18 cellular contexts compared by ENCODE assay signal in genomic region chr13:110410000-110410399, GRCh38.
DNase-seq lines count a peak whose midpoint lies in the region; ATAC-seq and TF ChIP-seq lines count a peak whose summit lies in the region.
"Had no signal": no experiment of that assay in that cellular context is flagged by ENCODE, and none has a peak within 500 bp of the region (broad histone marks: within the 10 kb centered on the region; RNA-seq: fewer than 3 reads in every experiment).

No MANE protein-coding gene starts in this region.

- H3K27ac ChIP-seq in left ventricle myocardium inferior (replicated peaks) (peak overlapping the region; percentile 88), left lung (peak overlapping the region; percentile 50 to 51), prostate gland (peak overlapping the region; percentile 75 to 80), uterus (peak overlapping the region; percentile 92 to 97)

- H3K9me3 ChIP-seq in left ventricle myocardium inferior (replicated peaks) (no peaks in the 10 kb centered on the region), left lung (no peaks in the 10 kb centered on the region), prostate gland (no peaks in the 10 kb centered on the region), uterus (no peaks in the 10 kb centered on the region), BE2C (no peaks in the 10 kb centered on the region; the same call in 1 of the 2 replicates)
- H3K9me3 ChIP-seq: A549 had no signal

- WGBS in prostate gland: 81% methylated on average over 10 of the region's 10 CpGs

- H3K4me3 ChIP-seq in left ventricle myocardium inferior: no peak overlapping the region
- H3K4me3 ChIP-seq in left lung: no peak overlapping the region
- H3K4me3 ChIP-seq in prostate gland: no peak overlapping the region
- H3K4me3 ChIP-seq in uterus: no peak overlapping the region
- no peak overlapping the region for H3K4me3 ChIP-seq in BE2C (ENCODE audit: low read depth, low read length)
- H3K4me3 ChIP-seq: A549 had no signal

- TF ChIP-seq CTCF in left ventricle myocardium inferior (IDR thresholded peaks at IDR 0.05; ENCODE audit: borderline replicate concordance) (no peak), left lung (IDR thresholded peaks at IDR 0.05) (no peak), prostate gland (IDR thresholded peaks at IDR 0.05) (no peak), uterus (IDR thresholded peaks at IDR 0.05) (no peak), BE2C (IDR thresholded peaks at IDR 0.05; ENCODE audit: low read depth, low read length) (no peak)

- H3K36me3 ChIP-seq in left ventricle myocardium inferior (no peaks in the 10 kb centered on the region), left lung (no peaks in the 10 kb centered on the region), prostate gland (no peaks in the 10 kb centered on the region), uterus (no peaks in the 10 kb centered on the region), BE2C (no peaks in the 10 kb centered on the region)

- H3K27me3 ChIP-seq in left ventricle myocardium inferior (ENCODE audit: low read depth) (no peaks in the 10 kb centered on the region), left lung (peaks cover 0 to 11% of the 10 kb centered on the region in 2 donors), prostate gland (replicated peaks; ENCODE audit: insufficient read depth) (no peaks in the 10 kb centered on the region), uterus (no peaks in the 10 kb centered on the region), BE2C (peaks cover 5% of the 10 kb centered on the region; the same call in 1 of the 2 replicates)

- no peak for ATAC-seq in left lung
- no peak for ATAC-seq in GM21576 (IDR thresholded peaks at IDR 0.05; ENCODE audit: unreplicated experiment)
- no peak for ATAC-seq in HG02623 (IDR thresholded peaks at IDR 0.05; ENCODE audit: unreplicated experiment)
- ATAC-seq: A549 had no signal

- DNase-seq in left ventricle myocardium inferior (no peak), cardiac septum (ENCODE audit: low spot score) (no peak), left lung (no peak), prostate gland (ENCODE audit: low spot score) (no peak), uterus (no peak), BE2C (no peak)
- DNase-seq: activated CD4-positive, alpha-beta T cell treated with anti-CD3 and anti-CD28 coated beads, Interleukin-2, amount 50 U/mL, for 1 hour; cortex of kidney; midbrain; MM.1S; NCI-H2029 treated with DMSO at 0.1 percent for 48 hours; NCI-H82; posterior cingulate gyrus; SHP77; stimulated activated CD4-positive, alpha-beta T cell treated with anti-CD3 and anti-CD28 coated beads, Interleukin-1b, Interleukin-23, amount 100 ng/mL, for 48 hours had no signal

- intact Hi-C loops in left ventricle myocardium inferior (cut with micrococcal nuclease) (loop anchor here (10.0 kb wide), 1 partner anchor 105 kb away; the partner anchor contains the start of genes COL4A1 and COL4A2), cardiac septum (cut with DNase I) (loop anchor here (2.0 to 5.0 kb wide), 2 partner anchors 21 to 93 kb away; no protein-coding TSS in a partner anchor), left lung (cut with DNase I) (loop anchor here (10.0 kb wide), 1 partner anchor 175 kb away; no protein-coding TSS in a partner anchor), prostate gland (cut with DNase I) (loop anchor here (5.0 kb wide), 4 partner anchors 68 to 178 kb away; partner anchors contain the start of genes COL4A1 and COL4A2), uterus (cut with DNase I; ENCODE audit: low total_unique reads) (loop anchor here (5.0 to 10.0 kb wide), 2 partner anchors 103 to 185 kb away; partner anchors contain the start of genes COL4A1 and COL4A2)

- H3K4me1 ChIP-seq in left ventricle myocardium inferior (peaks cover 97% of the 10 kb centered on the region), left lung (peaks cover 4 to 36% of the 10 kb centered on the region in 2 donors), prostate gland (replicated peaks) (no peaks in the 10 kb centered on the region), uterus (peaks cover 29 to 38% of the 10 kb centered on the region in 2 donors), BE2C (peaks cover 4% of the 10 kb centered on the region)

- no peak for TF ChIP-seq POLR2A in prostate gland (IDR thresholded peaks at IDR 0.05)
- no peak for TF ChIP-seq POLR2A in uterus (IDR thresholded peaks at IDR 0.05)
